8 cellular contexts compared by ENCODE assay signal in the genomic region with DNA sequence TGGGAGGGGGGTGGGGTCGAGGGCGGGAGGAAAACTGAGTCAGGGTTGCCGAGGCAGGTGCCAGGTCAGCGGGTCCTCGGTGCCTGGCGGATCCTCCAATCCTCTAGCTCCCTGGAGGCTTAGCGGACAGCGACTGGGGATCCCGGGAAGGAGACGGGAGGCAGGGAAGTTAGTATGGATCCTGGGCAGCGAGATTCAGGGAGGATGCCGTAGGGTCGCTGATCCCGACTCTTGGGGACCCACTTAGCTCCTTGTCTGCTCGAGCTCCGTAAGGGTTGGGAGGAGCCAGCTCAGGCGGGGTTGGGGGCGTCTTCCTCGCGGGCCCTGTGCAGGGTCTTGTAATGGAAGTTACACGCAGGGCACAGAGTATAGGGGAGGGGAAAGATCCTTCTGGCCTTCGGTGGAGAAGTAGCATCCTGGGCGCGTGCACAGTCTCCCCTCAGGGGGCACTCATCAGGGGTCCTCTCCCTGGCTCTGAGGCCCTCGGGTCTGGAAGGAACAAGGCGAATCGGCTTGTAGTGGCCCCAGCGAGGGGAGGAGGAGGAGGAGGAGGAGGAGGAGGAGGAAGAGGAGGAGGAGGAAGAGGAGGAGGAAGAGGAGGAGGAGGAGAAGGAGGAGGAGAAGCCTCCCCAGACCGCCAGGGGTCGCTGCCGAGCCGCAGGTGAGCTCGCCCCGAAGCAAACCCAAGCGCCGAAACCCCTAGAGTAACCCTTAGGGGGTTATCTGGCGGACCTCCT. TPM values are rescaled to one million over a fixed set of nuclear protein-coding genes. Genes with fewer than 3 reads are reported as not detected.
DNase-seq lines count a peak whose midpoint lies in the region; ATAC-seq and TF ChIP-seq lines count a peak whose summit lies in the region.

No MANE protein-coding gene starts in this region.

- no peak overlapping the region for H3K27ac ChIP-seq in ascending aorta

- H3K4me1 ChIP-seq in ascending aorta (peaks cover 4 to 6% of the 10 kb centered on the region in 2 donors), iPS-15b (ENCODE audit: control insufficient read depth, insufficient read depth, low read length) (peaks cover 3% of the 10 kb centered on the region)

- H3K9me3 ChIP-seq in ascending aorta (no peaks in the 10 kb centered on the region), iPS-15b (ENCODE audit: control insufficient read depth, insufficient read depth, low read length) (no peaks in the 10 kb centered on the region)

- H3K9ac ChIP-seq in iPS-15b (ENCODE audit: low read depth, low read length), result no peak overlapping the region

- peaks cover 12% of the 10 kb centered on the region for H3K27me3 ChIP-seq in ascending aorta
- H3K27me3 ChIP-seq in iPS-15b (ENCODE audit: control insufficient read depth, insufficient read depth, low read length), result peaks cover 55% of the 10 kb centered on the region

- H3K36me3 ChIP-seq in ascending aorta (no peaks in the 10 kb centered on the region), iPS-15b (ENCODE audit: control insufficient read depth, insufficient read depth, low read length) (no peaks in the 10 kb centered on the region)

- ATAC-seq in GM19023 (IDR thresholded peaks at IDR 0.05; ENCODE audit: unreplicated experiment), result no peak
- ATAC-seq in HG02840 (IDR thresholded peaks at IDR 0.05; ENCODE audit: low FRiP score, unreplicated experiment), result no peak

- intact Hi-C loops in ascending aorta (cut with DNase I), result loop anchor here (5.0 kb wide), 1 partner anchor 150 kb away; no protein-coding TSS in a partner anchor

- H3K4me3 ChIP-seq in ascending aorta (peak overlapping the region; percentile 18 to 49), iPS-15b (ENCODE audit: low read depth, low read length) (peak overlapping the region; percentile 91)

- TF ChIP-seq CTCF in ascending aorta (IDR thresholded peaks at IDR 0.05), result peak; percentile 62 to 69 (median 67)

- DNase-seq in DMS79 treated with DMSO at 0.1 percent for 48 hours (lab: John Stamatoyannopoulos, UW) (peak; percentile 11), LoVo (ENCODE audit: low spot score) (peak; percentile 54), T-helper 9 cell (peak; percentile 76), ascending aorta (ENCODE audit: low spot score in 2 of 2) (no peak)
- DNase-seq in stimulated activated CD4-positive, alpha-beta T cell treated with anti-CD3 and anti-CD28 coated beads, Interleukin-12 subunit alpha, Interleukin-12 subunit beta, amount 100 ng/mL, for 48 hours (ENCODE audit: low read depth in 2 of 3, low spot score in 1 of 3), result peak; percentile 51 to 71 (median 69)

RNA-seq across cellular contexts. Expression of a gene that starts 6.4 kb away (rescaled TPM):
- total RNA-seq in ascending aorta, result not detected

RNA-seq across cellular contexts. Expression of a gene that starts 13.9 kb away (rescaled TPM):
- total RNA-seq in ascending aorta, result not detected

RNA-seq across cellular contexts. Expression of a gene that starts 50.6 kb away (rescaled TPM):
- 27.8 TPM for total RNA-seq in ascending aorta

Comparison
In these comparisons a context has a peak if more than half of its experiments do, and no peak if none do; other contexts are left out.
1. DNase-seq: peak in DMS79 treated with DMSO at 0.1 percent for 48 hours (single experiment), LoVo (single experiment), T-helper 9 cell (single experiment) and stimulated activated CD4-positive, alpha-beta T cell treated with anti-CD3 and anti-CD28 coated beads, Interleukin-12 subunit alpha, Interleukin-12 subunit beta, amount 100 ng/mL, for 48 hours (3 of 3); none in ascending aorta (0 of 2).